8 cellular contexts compared by ENCODE assay signal in genomic region chr2:218186355-218186766, GRCh38. TPM values are rescaled to one million over a fixed set of nuclear protein-coding genes. Genes with fewer than 3 reads are reported as not detected.
A peak's percentile ranks its signal among the peaks of the same experiment; 100 is the strongest.
DNase-seq lines count a peak whose midpoint lies in the region; ATAC-seq and TF ChIP-seq lines count a peak whose summit lies in the region.

No MANE protein-coding gene starts in this region.

- peak; percentile 55 for DNase-seq in NCI-H69 (lab: John Stamatoyannopoulos, UW)
- peak; percentile 73 to 76 for DNase-seq in activated CD4-positive, alpha-beta T cell treated with anti-CD3 and anti-CD28 coated beads, Interleukin-2, amount 50 U/mL, for 48 hours
- peak; percentile 50 for DNase-seq in effector CD8-positive, alpha-beta T cell (lab: John Stamatoyannopoulos, UW)
- peak in 1 of 2 experiments; percentile 64 for DNase-seq in mesothelial cell of epicardium (ENCODE audit: low spot score in 2 of 2, unreplicated experiment in 2 of 2)
- DNase-seq in stimulated activated CD8-positive, alpha-beta memory T cell treated with anti-CD3 and anti-CD28 coated beads, Interleukin-12 subunit alpha, Interleukin-12 subunit beta, amount 100 ng/mL, for 4 hours (ENCODE audit: low read depth), result peak; percentile 46

- ATAC-seq in HG03175 (IDR thresholded peaks at IDR 0.05; ENCODE audit: unreplicated experiment) (peak; percentile 82), GM21423 (IDR thresholded peaks at IDR 0.05; ENCODE audit: unreplicated experiment) (no peak)

- no peak overlapping the region for H3K4me3 Mint-ChIP-seq in mesothelial cell of epicardium

- H3K79me2 ChIP-seq in DOHH2 (ENCODE audit: control insufficient read depth, low read length), result no peaks in the 10 kb centered on the region

- TF ChIP-seq CTCF in DOHH2 (IDR thresholded peaks at IDR 0.05; ENCODE audit: low read depth, low read length, poor library complexity, severe bottlenecking) (peak; percentile 89), mesothelial cell of epicardium (IDR thresholded peaks at IDR 0.05; ENCODE audit: unreplicated experiment) (peak; percentile 56)

- H3K27ac Mint-ChIP-seq in mesothelial cell of epicardium, result peak overlapping the region; percentile 11

- no peaks in the 10 kb centered on the region for H3K36me3 Mint-ChIP-seq in mesothelial cell of epicardium

- H3K36me3 ChIP-seq in DOHH2 (ENCODE audit: control insufficient read depth, low read length), result no peaks in the 10 kb centered on the region

- H3K4me2 ChIP-seq in DOHH2 (ENCODE audit: low read length), result peak overlapping the region; percentile 43

- no peak overlapping the region for H3K4me3 ChIP-seq in DOHH2 (ENCODE audit: low read length)

- H3K9me3 ChIP-seq in DOHH2 (ENCODE audit: control insufficient read depth, insufficient read depth, low read length), result no peaks in the 10 kb centered on the region

- no peaks in the 10 kb centered on the region for H3F3A ChIP-seq in DOHH2 (ENCODE audit: control insufficient read depth, insufficient read depth)

- H3K27me3 Mint-ChIP-seq in mesothelial cell of epicardium (ENCODE audit: low read depth), result peaks cover 2% of the 10 kb centered on the region

- H3K27me3 ChIP-seq in DOHH2 (ENCODE audit: control insufficient read depth, low read length), result peaks cover 14% of the 10 kb centered on the region

- peaks cover 12% of the 10 kb centered on the region for H3K4me1 Mint-ChIP-seq in mesothelial cell of epicardium

- no peak overlapping the region for H3K27ac ChIP-seq in DOHH2 (ENCODE audit: low read depth, low read length)

- H3K9me2 ChIP-seq in DOHH2 (replicated peaks; ENCODE audit: control insufficient read depth, low read length), result no peaks in the 10 kb centered on the region

- H3K4me1 ChIP-seq in DOHH2 (ENCODE audit: control insufficient read depth, low read length), result peaks cover 11% of the 10 kb centered on the region

- no peaks in the 10 kb centered on the region for H3K9me3 Mint-ChIP-seq in mesothelial cell of epicardium

- no peaks in the 10 kb centered on the region for H4K20me1 ChIP-seq in DOHH2 (ENCODE audit: control insufficient read depth, insufficient read depth, low read depth, low read length)

RNA-seq across cellular contexts. Expression of gene CXCR1, which starts 19.6 kb away (rescaled TPM):
- total RNA-seq in mesothelial cell of epicardium, result not detected in 3 replicates

RNA-seq across cellular contexts. Expression of gene ARPC2, which starts 30.6 kb away (rescaled TPM):
- total RNA-seq in mesothelial cell of epicardium, result 274 to 279 TPM (median 276 TPM) in 3 replicates
